ENCODE assay signal across 9 cellular contexts in genomic region chr16:3306078-3306477, GRCh38. TPM values are rescaled to one million over a fixed set of nuclear protein-coding genes. Genes with fewer than 3 reads are reported as not detected.
DNase-seq lines count a peak whose midpoint lies in the region; ATAC-seq, FAIRE-seq and TF ChIP-seq lines count a peak whose summit lies in the region.
"Had no signal": no experiment of that assay in that cellular context is flagged by ENCODE, and none has a peak within 500 bp of the region (broad histone marks: within the 10 kb centered on the region; RNA-seq: fewer than 3 reads in every experiment).

No MANE protein-coding gene starts in this region.

- no peaks in the 10 kb centered on the region for H3K27me3 ChIP-seq in heart right ventricle
- H3K27me3 ChIP-seq in bronchial epithelial cell (ENCODE audit: control insufficient read depth, insufficient read depth, low read length), result no peaks in the 10 kb centered on the region
- no peaks in the 10 kb centered on the region for H3K27me3 ChIP-seq in mononuclear cell (ENCODE audit: insufficient read depth, low read length)
- H3K27me3 ChIP-seq in vagina, result no peaks in the 10 kb centered on the region

- peak overlapping the region; percentile 49 to 89 (median 69) for H3K4me3 ChIP-seq in heart right ventricle
- H3K4me3 ChIP-seq in bronchial epithelial cell (ENCODE audit: low read depth, low read length), result peak overlapping the region; percentile 70
- H3K4me3 ChIP-seq in mononuclear cell (ENCODE audit: low read length), result peak overlapping the region; percentile 76
- peak overlapping the region; percentile 79 to 81 for H3K4me3 ChIP-seq in vagina

- intact Hi-C loops in heart right ventricle (cut with DNase I) (loop anchor here in 5 of 10 donors (5.0 to 10.0 kb wide), 5 partner anchors 44 to 199 kb away; partner anchors contain the start of genes ZNF174 (in 3 of the 5), ZSCAN32 (in 3 of the 5) and CLUAP1 (in 2 of the 5)), left cardiac atrium (cut with DNase I) (no loop called here), vagina (cut with DNase I) (no loop called here), posterior cingulate gyrus (cut with DNase I) (loop anchor here (2.0 to 10.0 kb wide), 2 partner anchors 59 to 195 kb away; partner anchors contain the start of gene CLUAP1)

- FAIRE-seq in bronchial epithelial cell (lab: Jason Lieb, UNC), result no peak

- WGBS in heart right ventricle, 2 donors, result 56 to 58% methylated on average over 11 of the region's 11 CpGs

- no peak for TF ChIP-seq POLR2A in vagina (IDR thresholded peaks at IDR 0.05)

- ATAC-seq in heart right ventricle, result no peak
- no peak for ATAC-seq in left cardiac atrium
- no peak for ATAC-seq in GM21825 (IDR thresholded peaks at IDR 0.05; ENCODE audit: unreplicated experiment)

- peaks cover 0 to 72% (median 35%) of the 10 kb centered on the region in 9 donors for H3K36me3 ChIP-seq in heart right ventricle
- H3K36me3 ChIP-seq in bronchial epithelial cell (ENCODE audit: control insufficient read depth, insufficient read depth, low read length), result peaks cover 9% of the 10 kb centered on the region
- peaks cover 0 to 64% of the 10 kb centered on the region in 2 donors for H3K36me3 ChIP-seq in vagina

- H3K9me3 ChIP-seq in heart right ventricle (peaks cover 0 to 91% (median 29%) of the 10 kb centered on the region in 11 donors), mononuclear cell (ENCODE audit: low read depth, low read length) (peaks cover 28% of the 10 kb centered on the region), vagina (peaks cover 44% of the 10 kb centered on the region)

- H3K4me1 ChIP-seq in heart right ventricle (peaks cover 0 to 27% (median 17%) of the 10 kb centered on the region in 9 donors), mononuclear cell (ENCODE audit: insufficient read depth, low read length) (peaks cover 13% of the 10 kb centered on the region), vagina (peaks cover 15% of the 10 kb centered on the region)

- TF ChIP-seq CTCF in heart right ventricle (IDR thresholded peaks at IDR 0.05) (no peak), bronchial epithelial cell (IDR thresholded peaks at IDR 0.05; ENCODE audit: insufficient read depth, low read length, severe bottlenecking) (no peak), vagina (IDR thresholded peaks at IDR 0.05) (no peak)

- H3K27ac ChIP-seq in heart right ventricle (peak overlapping the region; percentile 82 to 98 (median 93)), vagina (peak overlapping the region; percentile 74)

- no peak for DNase-seq in heart right ventricle
- DNase-seq in left cardiac atrium, result no peak
- no peak for DNase-seq in bronchial epithelial cell (ENCODE audit: low read depth)
- DNase-seq in vagina (ENCODE audit: extremely low spot score in 2 of 2), result no peak
- no peak for DNase-seq in posterior cingulate gyrus
- DNase-seq in cerebellum (ENCODE audit: low spot score), result no peak
- DNase-seq: cerebellar nuclear complex had no signal

RNA-seq across cellular contexts. Expression of gene ZNF75A, which starts 0.8 kb away (rescaled TPM):
- total RNA-seq in heart right ventricle, result 10 to 100 TPM; 15.2 to 25.5 (median 21.6) TPM
- 10 to 100 TPM in 1 of 2 donors, 1 to 10 TPM in 1; 9.1 to 33.9 TPM for polyA plus RNA-seq in heart right ventricle
- total RNA-seq in left cardiac atrium, result 10 to 100 TPM; 16.4 to 23.0 TPM
- total RNA-seq in bronchial epithelial cell, result 22.9 and 23.2 TPM in 2 replicates
- 34.8 TPM for total RNA-seq in mononuclear cell
- 24.6 TPM for total RNA-seq in vagina
- total RNA-seq in cerebellum, result 49.1 TPM

RNA-seq across cellular contexts. Expression of gene TIGD7, which starts 0.8 kb away (rescaled TPM):
- 10 to 100 TPM in 1 of 10 donors, 1 to 10 TPM in 9; 6.5 to 11.2 (median 8.7) TPM for total RNA-seq in heart right ventricle
- 1 to 10 TPM; 4.7 to 6.7 TPM for polyA plus RNA-seq in heart right ventricle
- total RNA-seq in left cardiac atrium, result 1 to 10 TPM; 6.3 to 9.8 TPM
- total RNA-seq in bronchial epithelial cell, result 2.4 and 5.5 TPM in 2 replicates
- total RNA-seq in mononuclear cell, result 3.7 TPM
- total RNA-seq in vagina, result 2.2 TPM
- total RNA-seq in cerebellum, result 17.0 TPM

RNA-seq across cellular contexts. Expression of gene ZNF263, which starts 22.8 kb away (rescaled TPM):
- 10 to 100 TPM in 3 of 10 donors, 1 to 10 TPM in 7; 7.2 to 13.2 (median 9.2) TPM for total RNA-seq in heart right ventricle
- 10 to 100 TPM in 1 of 2 donors, 1 to 10 TPM in 1; 8.9 to 10.8 TPM for polyA plus RNA-seq in heart right ventricle
- 10 to 100 TPM in 1 of 2 donors, 1 to 10 TPM in 1; 9.0 to 19.2 TPM for total RNA-seq in left cardiac atrium
- total RNA-seq in bronchial epithelial cell, result 46.6 and 60.6 TPM in 2 replicates
- 49.7 TPM for total RNA-seq in mononuclear cell
- total RNA-seq in vagina, result 29.7 TPM
- total RNA-seq in cerebellum, result 34.7 TPM

RNA-seq across cellular contexts. Expression of gene OR2C1, which starts 49.6 kb away (rescaled TPM):
- under 1 TPM in 2 of 10 donors, not detected in 8; 0.15 to 0.22 TPM for total RNA-seq in heart right ventricle
- polyA plus RNA-seq in heart right ventricle, result under 1 TPM in 1 of 2 donors, not detected in 1; 0.01 TPM
- under 1 TPM in 1 of 2 donors, not detected in 1; 0.18 TPM for total RNA-seq in left cardiac atrium
- total RNA-seq in bronchial epithelial cell, result not detected in 2 replicates
- not detected for total RNA-seq in mononuclear cell
- total RNA-seq in vagina, result 0.74 TPM
- 0.45 TPM for total RNA-seq in cerebellum

RNA-seq across cellular contexts. Expression of gene MEFV, which starts 49.6 kb away (rescaled TPM):
- total RNA-seq in heart right ventricle (1 to 10 TPM in 2 of 10 donors, under 1 TPM in 8; 0.11 to 3.1 (median 0.53) TPM), left cardiac atrium (1 to 10 TPM; 1.8 to 1.9 TPM), bronchial epithelial cell (not detected in 2 replicates), mononuclear cell (26.7 TPM), vagina (1.5 TPM), cerebellum (0.27 TPM)
- polyA plus RNA-seq in heart right ventricle, result under 1 TPM; 0.19 to 0.37 TPM
